In the genomic region with DNA sequence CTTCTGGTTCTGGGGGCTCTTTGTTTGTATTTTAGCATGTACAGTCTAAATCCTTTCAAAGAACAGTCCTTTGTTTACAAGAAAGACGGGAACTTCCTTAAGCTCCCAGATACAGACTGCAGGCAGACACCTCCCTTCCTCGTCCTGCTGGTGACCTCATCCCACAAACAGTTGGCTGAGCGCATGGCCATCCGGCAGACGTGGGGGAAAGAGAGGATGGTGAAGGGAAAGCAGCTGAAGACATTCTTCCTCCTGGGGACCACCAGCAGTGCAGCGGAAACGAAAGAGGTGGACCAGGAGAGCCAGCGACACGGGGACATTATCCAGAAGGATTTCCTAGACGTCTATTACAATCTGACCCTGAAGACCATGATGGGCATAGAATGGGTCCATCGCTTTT, we compare ENCODE assay signal across 11 cellular contexts. TPM values are rescaled to one million over a fixed set of nuclear protein-coding genes. Genes with fewer than 3 reads are reported as not detected.
DNase-seq lines count a peak whose midpoint lies in the region; ATAC-seq, FAIRE-seq and TF ChIP-seq lines count a peak whose summit lies in the region.
"Had no signal": no experiment of that assay in that cellular context is flagged by ENCODE, and none has a peak within 500 bp of the region (broad histone marks: within the 10 kb centered on the region; RNA-seq: fewer than 3 reads in every experiment).

No MANE protein-coding gene starts in this region.

- H3K9ac ChIP-seq in fibroblast of lung (ENCODE audit: insufficient read depth, low read length) = no peak overlapping the region

- CTCF ChIA-PET in activated CD4-positive, alpha-beta memory T cell treated with anti-CD3 and anti-CD28 coated beads for 36 hours (lab: Charles Lee) = no interaction called here

- intact Hi-C loops in activated CD4-positive, alpha-beta memory T cell treated with anti-CD3 and anti-CD28 coated beads for 36 hours (cut with micrococcal nuclease) = no loop called here

- no peaks in the 10 kb centered on the region for H3K27me3 Mint-ChIP-seq in osteocyte (ENCODE audit: unreplicated experiment)
- H3K27me3 Mint-ChIP-seq in activated CD4-positive, alpha-beta memory T cell treated with anti-CD3 and anti-CD28 coated beads for 36 hours = no peaks in the 10 kb centered on the region

- H4K20me1 ChIP-seq in fibroblast of lung (ENCODE audit: control insufficient read depth, extremely low read depth, insufficient read depth, low read length) = no peaks in the 10 kb centered on the region

- no peak overlapping the region for H3K27ac Mint-ChIP-seq in osteocyte (ENCODE audit: unreplicated experiment)
- H3K27ac Mint-ChIP-seq in activated CD4-positive, alpha-beta memory T cell treated with anti-CD3 and anti-CD28 coated beads for 36 hours = no peak overlapping the region

- POLR2A ChIA-PET in activated CD4-positive, alpha-beta memory T cell treated with anti-CD3 and anti-CD28 coated beads for 36 hours (lab: Charles Lee) = no interaction called here

- peak; percentile 69 for FAIRE-seq in RCC 7860 (lab: Jason Lieb, UNC)
- FAIRE-seq: keratinocyte had no signal

- H3K4me3 Mint-ChIP-seq in osteocyte (ENCODE audit: unreplicated experiment) = no peak overlapping the region
- H3K4me3 Mint-ChIP-seq in activated CD4-positive, alpha-beta memory T cell treated with anti-CD3 and anti-CD28 coated beads for 36 hours = no peak overlapping the region

- H3K27me3 ChIP-seq in fibroblast of lung (ENCODE audit: control insufficient read depth, insufficient read depth, low read length) = no peaks in the 10 kb centered on the region

- ATAC-seq in GM19395 (IDR thresholded peaks at IDR 0.05; ENCODE audit: unreplicated experiment) = no peak

- H3K4me3 ChIP-seq in fibroblast of lung (replicated peaks in 1 of 4; ENCODE audit: control extremely low read depth in 1 of 4, insufficient read depth in 1 of 4, low read depth in 3 of 4, low read length in 4 of 4) = peak overlapping the region in 3 of 4 experiments; percentile 11 to 30 (median 23)

- DNase-seq in DMS 273 treated with DMSO at 0.1 percent for 48 hours (lab: John Stamatoyannopoulos, UW) (peak; percentile 70), RCC 7860 (ENCODE audit: low spot score) (peak; percentile 75), fibroblast of lung (ENCODE audit: low read depth in 2 of 2) (peak; percentile 76 to 92), osteocyte (ENCODE audit: extremely low spot score, unreplicated experiment) (peak; percentile 46), NCI-H1694 treated with DMSO at 0.1 percent for 48 hours (lab: John Stamatoyannopoulos, UW) (no peak), cerebellum (ENCODE audit: low spot score) (no peak)
- no peak for DNase-seq in activated CD4-positive, alpha-beta memory T cell treated with anti-CD3 and anti-CD28 coated beads for 36 hours
- DNase-seq: activated naive CD4-positive, alpha-beta T cell treated with Interleukin-2 at 50 U/mL for 16 hours had no signal

- H3K9me3 ChIP-seq in fibroblast of lung (ENCODE audit: control insufficient read depth, insufficient read depth, low read depth, low read length) = no peaks in the 10 kb centered on the region

- H2AFZ ChIP-seq in fibroblast of lung (ENCODE audit: low read length) = peak overlapping the region; percentile 73

- peak overlapping the region; percentile 85 for H3K4me2 ChIP-seq in fibroblast of lung (ENCODE audit: extremely low read depth, insufficient read depth, low read length)

- H3K36me3 Mint-ChIP-seq in osteocyte (ENCODE audit: unreplicated experiment) = no peaks in the 10 kb centered on the region
- no peaks in the 10 kb centered on the region for H3K36me3 Mint-ChIP-seq in activated CD4-positive, alpha-beta memory T cell treated with anti-CD3 and anti-CD28 coated beads for 36 hours

- H3K9me3 Mint-ChIP-seq in osteocyte (ENCODE audit: unreplicated experiment) = peaks cover 3% of the 10 kb centered on the region
- no peaks in the 10 kb centered on the region for H3K9me3 Mint-ChIP-seq in activated CD4-positive, alpha-beta memory T cell treated with anti-CD3 and anti-CD28 coated beads for 36 hours

- TF ChIP-seq CTCF in fibroblast of lung (conservative IDR thresholded peaks at IDR 0.05 in 1 of 2, IDR thresholded peaks at IDR 0.05 in 1 of 2; ENCODE audit: low read depth in 1 of 2, low read length in 2 of 2) (no peak), osteocyte (IDR thresholded peaks at IDR 0.05) (no peak)

- H3K36me3 ChIP-seq in fibroblast of lung (ENCODE audit: control insufficient read depth, insufficient read depth, low read length) = no peaks in the 10 kb centered on the region

- peaks cover 4% of the 10 kb centered on the region for H3K4me1 Mint-ChIP-seq in osteocyte (ENCODE audit: unreplicated experiment)
- no peaks in the 10 kb centered on the region for H3K4me1 Mint-ChIP-seq in activated CD4-positive, alpha-beta memory T cell treated with anti-CD3 and anti-CD28 coated beads for 36 hours (ENCODE audit: low read depth)

- H3K79me2 ChIP-seq in fibroblast of lung (ENCODE audit: control insufficient read depth, insufficient read depth, low read length) = no peaks in the 10 kb centered on the region

- H3K27ac ChIP-seq in fibroblast of lung (ENCODE audit: insufficient read depth, low read length) = peak overlapping the region; percentile 31

- peaks cover 3% of the 10 kb centered on the region for H3K4me1 ChIP-seq in fibroblast of lung (ENCODE audit: control insufficient read depth, extremely low read depth, insufficient read depth, low read length)

RNA-seq across cellular contexts. Expression of gene B3GALT5, which starts 47.9 kb away (rescaled TPM):
- under 0.01 TPM in 1 of 2 replicates, not detected in the other for total RNA-seq in fibroblast of lung
- under 0.01 and 0.08 TPM in 2 replicates for polyA plus RNA-seq in fibroblast of lung
- polyA plus RNA-seq in fibroblast of lung (2012) = 0.02 TPM in 1 of 2 replicates, not detected in the other
- polyA minus RNA-seq in fibroblast of lung (ENCODE audit: low replicate concordance) = 0.52 TPM in 1 of 2 replicates, not detected in the other
- total RNA-seq in osteocyte = not detected in 2 replicates
- not detected for total RNA-seq in activated CD4-positive, alpha-beta memory T cell treated with anti-CD3 and anti-CD28 coated beads for 36 hours
- total RNA-seq in cerebellum = 3.2 TPM
- total RNA-seq: SK-MEL-5 had no signal
- polyA plus RNA-seq: keratinocyte had no signal

Comparison
In these comparisons a context has a peak if more than half of its experiments do, and no peak if none do; other contexts are left out.
1. DNase-seq: peak in DMS 273 treated with DMSO at 0.1 percent for 48 hours (single experiment), RCC 7860 (single experiment), fibroblast of lung (2 of 2) and osteocyte (single experiment); none in activated CD4-positive, alpha-beta memory T cell treated with anti-CD3 and anti-CD28 coated beads for 36 hours (single experiment), NCI-H1694 treated with DMSO at 0.1 percent for 48 hours (single experiment) and cerebellum (single experiment).